ENCODE assay signal across 1 cellular context in the genomic region with DNA sequence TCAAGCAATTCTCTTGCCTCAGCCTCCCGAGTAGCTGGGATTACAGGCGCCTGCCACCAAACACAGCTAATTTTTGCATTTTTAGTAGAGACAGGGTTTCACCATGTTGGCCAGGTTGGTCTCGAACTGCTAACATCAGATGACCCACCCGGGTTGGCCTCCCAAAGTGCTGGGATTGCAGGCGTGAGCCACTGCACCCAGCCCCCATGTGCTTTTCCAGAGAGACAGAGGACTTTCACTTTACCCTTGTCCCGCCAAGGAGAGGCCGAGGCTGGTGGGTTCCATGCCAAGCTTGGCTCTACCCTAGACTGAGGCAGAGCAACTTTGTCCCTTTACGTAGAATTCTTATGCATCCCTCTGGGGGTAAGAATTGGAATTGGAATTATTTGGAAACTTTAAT. TPM values are rescaled to one million over a fixed set of nuclear protein-coding genes. Genes with fewer than 3 reads are reported as not detected.
"Had no signal": no experiment of that assay in that cellular context is flagged by ENCODE, and none has a peak within 500 bp of the region (broad histone marks: within the 10 kb centered on the region; RNA-seq: fewer than 3 reads in every experiment).

No MANE protein-coding gene starts in this region.

RNA-seq across cellular contexts. Expression of a gene that starts 2.4 kb away (rescaled TPM):
- total RNA-seq: OCI-LY7 had no signal
